14 cellular contexts compared by ENCODE assay signal in genomic region chr21:25752389-25752788, GRCh38. TPM values are rescaled to one million over a fixed set of nuclear protein-coding genes. Genes with fewer than 3 reads are reported as not detected.
DNase-seq lines count a peak whose midpoint lies in the region; TF ChIP-seq lines count a peak whose summit lies in the region.
"Had no signal": no experiment of that assay in that cellular context is flagged by ENCODE, and none has a peak within 500 bp of the region (broad histone marks: within the 10 kb centered on the region; RNA-seq: fewer than 3 reads in every experiment).

No MANE protein-coding gene starts in this region.

- no peak overlapping the region for H3K4me3 ChIP-seq in fibroblast of villous mesenchyme (ENCODE audit: low read depth, low read length)
- H3K4me3 ChIP-seq: A549, HAP-1 had no signal

- intact Hi-C loops in cardiac septum (cut with DNase I): no loop called here

- DNase-seq in EL: peak; percentile 13
- DNase-seq in M059J (ENCODE audit: low read depth): peak; percentile 32
- DNase-seq in fibroblast of villous mesenchyme (ENCODE audit: low read depth): peak; percentile 20
- no peak for DNase-seq in NCI-H82 (lab: John Stamatoyannopoulos, UW)
- DNase-seq in GM19238 (ENCODE audit: insufficient read length, low spot score): no peak
- no peak for DNase-seq in cardiac septum (ENCODE audit: low spot score)
- DNase-seq: BE2C; CD8-positive, alpha-beta T cell; COR-L47; DMS153; DMS79 treated with DMSO at 0.1 percent for 48 hours; GF-D8 had no signal

- TF ChIP-seq CTCF in fibroblast of villous mesenchyme (IDR thresholded peaks at IDR 0.05; ENCODE audit: insufficient read depth, low read depth, low read length): no peak

RNA-seq across cellular contexts. Expression of gene GABPA, which starts 17.6 kb away (rescaled TPM):
- 18.3 and 23.0 TPM in 2 replicates for total RNA-seq in M059J (2014; rRNA removed; shearing (Covaris generic))
- total RNA-seq in fibroblast of villous mesenchyme: 19.6 and 31.1 TPM in 2 replicates
- 13.6 TPM for total RNA-seq in cardiac septum

RNA-seq across cellular contexts. Expression of gene ATP5PF, which starts 17.7 kb away (rescaled TPM):
- 169 and 196 TPM in 2 replicates for total RNA-seq in M059J (2014; rRNA removed; shearing (Covaris generic))
- 28.0 and 41.5 TPM in 2 replicates for total RNA-seq in fibroblast of villous mesenchyme
- total RNA-seq in cardiac septum: 503 TPM

Comparison
In these comparisons a context has a peak if more than half of its experiments do, and no peak if none do; other contexts are left out.
1. DNase-seq: peak in EL (single experiment), M059J (single experiment) and fibroblast of villous mesenchyme (single experiment); none in NCI-H82 (single experiment), GM19238 (single experiment) and cardiac septum (single experiment).